13 cellular contexts compared by ENCODE assay signal in genomic region chr4:11111876-11112275, GRCh38.
DNase-seq lines count a peak whose midpoint lies in the region; ATAC-seq and TF ChIP-seq lines count a peak whose summit lies in the region.
"Had no signal": no experiment of that assay in that cellular context is flagged by ENCODE, and none has a peak within 500 bp of the region (broad histone marks: within the 10 kb centered on the region; RNA-seq: fewer than 3 reads in every experiment).

No MANE protein-coding gene starts in this region.

- ATAC-seq in HG03039 (IDR thresholded peaks at IDR 0.05; ENCODE audit: unreplicated experiment), result no peak
- ATAC-seq: GM23338 had no signal

- peak; percentile 38 for DNase-seq in NCI-H748 (lab: John Stamatoyannopoulos, UW; ENCODE audit: unreplicated experiment)
- DNase-seq in NCI-H748 treated with DMSO at 0.1 percent for 48 hours (lab: John Stamatoyannopoulos, UW), result no peak
- DNase-seq in NCI-H1694 (lab: John Stamatoyannopoulos, UW), result peak; percentile 14
- peak; percentile 84 for DNase-seq in cerebellar cortex (ENCODE audit: low spot score)
- DNase-seq in HuH-7 (ENCODE audit: low spot score), result no peak
- DNase-seq in testis, result no peak
- DNase-seq: CD4-positive, CD25-positive, alpha-beta regulatory T cell; DMS79; EL; GDM1; H7 had no signal

- no peaks in the 10 kb centered on the region for H3K4me1 ChIP-seq in testis

- no peaks in the 10 kb centered on the region for H3K36me3 ChIP-seq in testis (ENCODE audit: low read depth, missing control alignments)

- H3K27ac ChIP-seq in testis, result no peak overlapping the region

- no peaks in the 10 kb centered on the region for H3K9me3 ChIP-seq in testis

- WGBS in testis, 2 donors, result 48 to 57% methylated on average over 2 of the region's 2 CpGs

- H3K4me3 ChIP-seq in testis, result no peak overlapping the region
- H3K4me3 ChIP-seq: GM23338 had no signal

- H3K27me3 ChIP-seq in testis, result no peaks in the 10 kb centered on the region

- TF ChIP-seq CTCF in testis (IDR thresholded peaks at IDR 0.05), result no peak

- intact Hi-C loops in testis (cut with DNase I; ENCODE audit: low total_unique reads), result no loop called here

- TF ChIP-seq POLR2A in testis (IDR thresholded peaks at IDR 0.05), result no peak

Comparison
In these comparisons a context has a peak if more than half of its experiments do, and no peak if none do; other contexts are left out.
1. DNase-seq: peak in NCI-H748 (single experiment), NCI-H1694 (single experiment) and cerebellar cortex (single experiment); none in NCI-H748 treated with DMSO at 0.1 percent for 48 hours (single experiment), HuH-7 (single experiment) and testis (single experiment).